ENCODE assay signal across 27 cellular contexts in genomic region chr1:178145605-178146004, GRCh38. TPM values are rescaled to one million over a fixed set of nuclear protein-coding genes. Genes with fewer than 3 reads are reported as not detected.
"Had no signal": no experiment of that assay in that cellular context is flagged by ENCODE, and none has a peak within 500 bp of the region (broad histone marks: within the 10 kb centered on the region; RNA-seq: fewer than 3 reads in every experiment).

No MANE protein-coding gene starts in this region.

- DNase-seq: activated CD4-positive, alpha-beta memory T cell treated with anti-CD3 and anti-CD28 coated beads, Interleukin-2, amount 10 ng/mL, durations not matched to agents 7 days and 5 days; activated CD4-positive, alpha-beta T cell treated with anti-CD3 and anti-CD28 coated beads, Interleukin-2, amount 10 ng/mL, durations not matched to agents 24 days and 14 days; activated effector memory CD4-positive, alpha-beta T cell treated with Interleukin-2 at 50 U/mL for 16 hours; activated naive CD4-positive, alpha-beta T cell treated with anti-CD3 and anti-CD28 coated beads for 36 hours; activated naive CD8-positive, alpha-beta T cell treated with anti-CD3 and anti-CD28 coated beads, Interleukin-2, amount 10 ng/mL, durations not matched to agents 7 days and 5 days; activated T-cell treated with anti-CD3 and anti-CD28 coated beads, Interleukin-2, amount 50 U/mL, for 72 hours; amniotic stem cell; colonic mucosa; dorsolateral prefrontal cortex; effector memory CD8-positive, alpha-beta T cell; glutamatergic neuron; immature natural killer cell; left lung; midbrain; natural killer cell; ovary; psoas muscle; substantia nigra; T1000; thyroid gland had no signal

- H3K36me3 Mint-ChIP-seq: activated naive CD8-positive, alpha-beta T cell treated with anti-CD3 and anti-CD28 coated beads, Interleukin-2, amount 10 ng/mL, durations not matched to agents 7 days and 5 days; immature natural killer cell; natural killer cell had no signal

- H3K27me3 ChIP-seq: breast epithelium, colonic mucosa, dorsolateral prefrontal cortex, esophagus muscularis mucosa, hepatocyte, left lung, ovary, right atrium auricular region, thyroid gland had no signal

- ATAC-seq: activated T-cell treated with anti-CD3 and anti-CD28 coated beads, Interleukin-2, amount 50 U/mL, for 72 hours; effector memory CD8-positive, alpha-beta T cell; left lung; natural killer cell; psoas muscle had no signal

- H3K27ac Mint-ChIP-seq: activated CD4-positive, alpha-beta memory T cell treated with anti-CD3 and anti-CD28 coated beads, Interleukin-2, amount 10 ng/mL, durations not matched to agents 7 days and 5 days; activated CD4-positive, alpha-beta T cell treated with anti-CD3 and anti-CD28 coated beads, Interleukin-2, amount 10 ng/mL, durations not matched to agents 24 days and 14 days; activated naive CD4-positive, alpha-beta T cell treated with anti-CD3 and anti-CD28 coated beads for 36 hours; activated naive CD8-positive, alpha-beta T cell treated with anti-CD3 and anti-CD28 coated beads, Interleukin-2, amount 10 ng/mL, durations not matched to agents 7 days and 5 days; activated T-cell treated with anti-CD3 and anti-CD28 coated beads, Interleukin-2, amount 50 U/mL, for 72 hours; effector memory CD8-positive, alpha-beta T cell; immature natural killer cell; natural killer cell; stimulated activated naive CD8-positive, alpha-beta T cell treated with anti-CD3 and anti-CD28 coated beads, Interleukin-15, Interleukin-2, amounts not matched to agents 100 ng/mL and 50 ng/mL, for 24 hours had no signal

- H3K4me1 Mint-ChIP-seq: activated CD4-positive, alpha-beta memory T cell treated with anti-CD3 and anti-CD28 coated beads, Interleukin-2, amount 10 ng/mL, durations not matched to agents 7 days and 5 days; activated CD4-positive, alpha-beta T cell treated with anti-CD3 and anti-CD28 coated beads, Interleukin-2, amount 10 ng/mL, durations not matched to agents 24 days and 14 days; activated naive CD8-positive, alpha-beta T cell treated with anti-CD3 and anti-CD28 coated beads, Interleukin-2, amount 10 ng/mL, durations not matched to agents 7 days and 5 days; central memory CD8-positive, alpha-beta T cell; immature natural killer cell; natural killer cell had no signal

- H3K27ac ChIP-seq: breast epithelium, colonic mucosa, dorsolateral prefrontal cortex, esophagus muscularis mucosa, hepatocyte, left lung, ovary, psoas muscle, right atrium auricular region, thyroid gland had no signal

- H3K4me3 ChIP-seq: breast epithelium, colonic mucosa, dorsolateral prefrontal cortex, esophagus muscularis mucosa, hepatocyte, left lung, lung, ovary, psoas muscle, right atrium auricular region, thyroid gland had no signal

- H3K9me3 ChIP-seq: breast epithelium, colonic mucosa, esophagus muscularis mucosa, left lung, ovary, psoas muscle, right atrium auricular region, thyroid gland had no signal

- H3K4me2 ChIP-seq: hepatocyte had no signal

- H3K4me1 ChIP-seq: colonic mucosa, left lung, psoas muscle, thyroid gland had no signal

- H3K27me3 Mint-ChIP-seq: activated CD4-positive, alpha-beta memory T cell treated with anti-CD3 and anti-CD28 coated beads, Interleukin-2, amount 10 ng/mL, durations not matched to agents 7 days and 5 days; activated CD4-positive, alpha-beta T cell treated with anti-CD3 and anti-CD28 coated beads, Interleukin-2, amount 10 ng/mL, durations not matched to agents 24 days and 14 days; activated naive CD8-positive, alpha-beta T cell treated with anti-CD3 and anti-CD28 coated beads, Interleukin-2, amount 10 ng/mL, durations not matched to agents 7 days and 5 days; central memory CD8-positive, alpha-beta T cell; effector memory CD8-positive, alpha-beta T cell; stimulated activated naive CD8-positive, alpha-beta T cell treated with anti-CD3 and anti-CD28 coated beads, Interleukin-15, Interleukin-2, amounts not matched to agents 100 ng/mL and 50 ng/mL, for 24 hours had no signal

- H3K4me3 Mint-ChIP-seq: activated CD4-positive, alpha-beta memory T cell treated with anti-CD3 and anti-CD28 coated beads, Interleukin-2, amount 10 ng/mL, durations not matched to agents 7 days and 5 days; activated CD4-positive, alpha-beta T cell treated with anti-CD3 and anti-CD28 coated beads, Interleukin-2, amount 10 ng/mL, durations not matched to agents 24 days and 14 days; activated naive CD4-positive, alpha-beta T cell treated with anti-CD3 and anti-CD28 coated beads for 36 hours; activated naive CD8-positive, alpha-beta T cell treated with anti-CD3 and anti-CD28 coated beads, Interleukin-2, amount 10 ng/mL, durations not matched to agents 7 days and 5 days; activated T-cell treated with anti-CD3 and anti-CD28 coated beads, Interleukin-2, amount 50 U/mL, for 72 hours; central memory CD8-positive, alpha-beta T cell; effector memory CD8-positive, alpha-beta T cell; immature natural killer cell; natural killer cell; stimulated activated naive CD8-positive, alpha-beta T cell treated with anti-CD3 and anti-CD28 coated beads, Interleukin-15, Interleukin-2, amounts not matched to agents 100 ng/mL and 50 ng/mL, for 24 hours had no signal

- H3K36me3 ChIP-seq: breast epithelium, colonic mucosa, esophagus muscularis mucosa, left lung, ovary, right atrium auricular region, thyroid gland had no signal

- H2AFZ ChIP-seq: hepatocyte had no signal

- H3K9me3 Mint-ChIP-seq: activated CD4-positive, alpha-beta T cell treated with anti-CD3 and anti-CD28 coated beads, Interleukin-2, amount 10 ng/mL, durations not matched to agents 24 days and 14 days; activated naive CD8-positive, alpha-beta T cell treated with anti-CD3 and anti-CD28 coated beads, Interleukin-2, amount 10 ng/mL, durations not matched to agents 7 days and 5 days; stimulated activated naive CD8-positive, alpha-beta T cell treated with anti-CD3 and anti-CD28 coated beads, Interleukin-15, Interleukin-2, amounts not matched to agents 100 ng/mL and 50 ng/mL, for 24 hours had no signal

RNA-seq across cellular contexts. Expression of gene RASAL2, which starts 51.7 kb away (rescaled TPM):
- total RNA-seq: activated CD4-positive, alpha-beta memory T cell treated with anti-CD3 and anti-CD28 coated beads, Interleukin-2, amount 10 ng/mL, durations not matched to agents 7 days and 5 days; activated CD4-positive, alpha-beta T cell treated with anti-CD3 and anti-CD28 coated beads, Interleukin-2, amount 10 ng/mL, durations not matched to agents 24 days and 14 days; activated naive CD4-positive, alpha-beta T cell treated with anti-CD3 and anti-CD28 coated beads for 36 hours had no signal
- polyA plus RNA-seq: immature natural killer cell had no signal
